Comparison of ENCODE assay signal across 8 cellular contexts in genomic region chr15:70998319-70998718, GRCh38.
"Had no signal": no experiment of that assay in that cellular context is flagged by ENCODE, and none has a peak within 500 bp of the region (broad histone marks: within the 10 kb centered on the region; RNA-seq: fewer than 3 reads in every experiment).

No MANE protein-coding gene starts in this region.

- H3K27me3 Mint-ChIP-seq: IgD-negative memory B cell had no signal

- H3K27ac Mint-ChIP-seq: IgD-negative memory B cell had no signal

- H3K27ac ChIP-seq: HL-60 had no signal

- ATAC-seq: HepG2, K562 had no signal

- FAIRE-seq: HepG2, HTR-8/SVneo, K562 had no signal

- DNase-seq: IMR-90, KBM-7, KG1 had no signal

- H3K4me3 ChIP-seq: K562 had no signal
